In genomic region chr7:134276951-134277350, GRCh38 we compare ENCODE assay signal across 19 cellular contexts.
"Had no signal": no experiment of that assay in that cellular context is flagged by ENCODE, and none has a peak within 500 bp of the region (broad histone marks: within the 10 kb centered on the region; RNA-seq: fewer than 3 reads in every experiment).

No MANE protein-coding gene starts in this region.

- H3K4me1 Mint-ChIP-seq: activated naive CD8-positive, alpha-beta T cell treated with anti-CD3 and anti-CD28 coated beads for 36 hours; naive thymus-derived CD8-positive, alpha-beta T cell had no signal

- H3K4me3 Mint-ChIP-seq: activated naive CD8-positive, alpha-beta T cell treated with anti-CD3 and anti-CD28 coated beads for 36 hours; naive thymus-derived CD8-positive, alpha-beta T cell had no signal

- H3K36me3 ChIP-seq: brain microvascular endothelial cell, lower lobe of right lung, spleen had no signal

- H3K27ac Mint-ChIP-seq: activated naive CD8-positive, alpha-beta T cell treated with anti-CD3 and anti-CD28 coated beads for 36 hours had no signal

- DNase-seq: activated CD4-positive, alpha-beta T cell treated with anti-CD3 and anti-CD28 coated beads, Interleukin-2, amount 50 U/mL, for 48 hours; activated gamma-delta T cell treated with Interleukin-2 at 50 U/mL for 16 hours; activated naive CD8-positive, alpha-beta T cell treated with anti-CD3 and anti-CD28 coated beads for 36 hours; activated T-cell treated with anti-CD3 and anti-CD28 coated beads, Interleukin-2, amount 50 U/mL, for 48 hours; brain microvascular endothelial cell; hippocampal formation; lower lobe of right lung; naive thymus-derived CD8-positive, alpha-beta T cell; occipital lobe; psoas muscle; spleen; stimulated activated CD4-positive, alpha-beta T cell treated with anti-CD3 and anti-CD28 coated beads, Interleukin-1b, Interleukin-23, amount 100 ng/mL, for 48 hours; stimulated activated naive CD4-positive, alpha-beta T cell; T-helper 2 cell; trophoblast cell had no signal

- H3K27ac ChIP-seq: brain microvascular endothelial cell, lower lobe of right lung, psoas muscle, spleen had no signal

- ATAC-seq: activated CD4-positive, CD25-positive, alpha-beta regulatory T cell treated with anti-CD3 and anti-CD28 coated beads, Interleukin-2, amount 50 U/mL, for 24 hours; esophagus mucosa; lower lobe of right lung; naive thymus-derived CD8-positive, alpha-beta T cell; psoas muscle; sciatic nerve had no signal

- H3K27me3 ChIP-seq: brain microvascular endothelial cell, dorsolateral prefrontal cortex had no signal

- H3K9me3 ChIP-seq: lower lobe of right lung, psoas muscle, spleen had no signal

- H3K9me3 Mint-ChIP-seq: activated naive CD8-positive, alpha-beta T cell treated with anti-CD3 and anti-CD28 coated beads for 36 hours had no signal

- H3K36me3 Mint-ChIP-seq: activated naive CD8-positive, alpha-beta T cell treated with anti-CD3 and anti-CD28 coated beads for 36 hours had no signal

- H3K4me1 ChIP-seq: lower lobe of right lung, psoas muscle, spleen had no signal

- H3K4me3 ChIP-seq: dorsolateral prefrontal cortex, lower lobe of right lung, psoas muscle, spleen had no signal
